8 cellular contexts compared by ENCODE assay signal in genomic region chr1:53015508-53015860, GRCh38. TPM values are rescaled to one million over a fixed set of nuclear protein-coding genes. Genes with fewer than 3 reads are reported as not detected.
A peak's percentile ranks its signal among the peaks of the same experiment; 100 is the strongest.
DNase-seq lines count a peak whose midpoint lies in the region; ATAC-seq and TF ChIP-seq lines count a peak whose summit lies in the region.

No MANE protein-coding gene starts in this region.

- TF ChIP-seq CTCF in AG04450 (IDR thresholded peaks at IDR 0.05; ENCODE audit: low read depth, low read length) (no peak), chondrocyte (IDR thresholded peaks at IDR 0.05) (no peak)

- peaks cover 27% of the 10 kb centered on the region for H3K4me1 Mint-ChIP-seq in chondrocyte (ENCODE audit: low read depth)

- peak overlapping the region; percentile 46 for H3K27ac Mint-ChIP-seq in chondrocyte (ENCODE audit: unreplicated experiment)

- H3K9me3 Mint-ChIP-seq in chondrocyte (ENCODE audit: low read depth) = no peaks in the 10 kb centered on the region

- H3K4me1 ChIP-seq in muscle layer of duodenum (ENCODE audit: control insufficient read depth in 1 of 2, insufficient read depth in 2 of 2, low read length in 2 of 2) = peaks cover 0 to 12% of the 10 kb centered on the region in 2 donors

- intact Hi-C loops in sciatic nerve (cut with DNase I) = no loop called here

- H3K27ac ChIP-seq in AG04450 (ENCODE audit: low read depth, low read length) (no peak overlapping the region), muscle layer of duodenum (ENCODE audit: low read length) (peak overlapping the region; percentile 72)

- no peaks in the 10 kb centered on the region for H3K27me3 Mint-ChIP-seq in chondrocyte (ENCODE audit: low read depth)

- peak overlapping the region; percentile 69 for H3K4me3 ChIP-seq in AG04450 (ENCODE audit: low read depth, low read length)
- peak overlapping the region; percentile 79 for H3K4me3 ChIP-seq in Jurkat, Clone E6-1 (ENCODE audit: low read length)
- H3K4me3 ChIP-seq in muscle layer of duodenum (ENCODE audit: low read depth in 1 of 2, low read length in 2 of 2) = peak overlapping the region; percentile 84 to 85

- ATAC-seq in GM18858 (IDR thresholded peaks at IDR 0.05; ENCODE audit: unreplicated experiment) (no peak), sciatic nerve (no peak), GM19455 (IDR thresholded peaks at IDR 0.05; ENCODE audit: unreplicated experiment) (no peak)

- H3K27me3 ChIP-seq in AG04450 (ENCODE audit: control insufficient read depth, insufficient read depth, low read length) = no peaks in the 10 kb centered on the region
- H3K27me3 ChIP-seq in muscle layer of duodenum (ENCODE audit: low read depth, low read length) = no peaks in the 10 kb centered on the region

- H3K9me3 ChIP-seq in AG04450 (ENCODE audit: control insufficient read depth, insufficient read depth, low read length) = no peaks in the 10 kb centered on the region
- no peaks in the 10 kb centered on the region for H3K9me3 ChIP-seq in muscle layer of duodenum (ENCODE audit: control insufficient read depth in 1 of 2, low read length in 2 of 2)

- DNase-seq in AG04450 (ENCODE audit: low read depth, low spot score) (no peak), chondrocyte (ENCODE audit: low spot score) (no peak), sciatic nerve (ENCODE audit: low spot score) (no peak)
- DNase-seq in Jurkat, Clone E6-1 (ENCODE audit: low read depth, low spot score) = no peak
- no peak for DNase-seq in stimulated activated naive CD4-positive, alpha-beta T cell (lab: John Stamatoyannopoulos, UW)

- H3K36me3 ChIP-seq in muscle layer of duodenum (ENCODE audit: control insufficient read depth in 1 of 2, insufficient read depth in 2 of 2, low read length in 2 of 2) = no peaks in the 10 kb centered on the region

- no peaks in the 10 kb centered on the region for H3K36me3 Mint-ChIP-seq in chondrocyte (ENCODE audit: low read depth)

- CTCF ChIA-PET in AG04450 (lab: Charles Lee) = interaction anchor here (1.5 kb wide), 1 partner anchor 42 kb away, joined by 4 read pairs; no protein-coding TSS in a partner anchor

- H3K4me3 Mint-ChIP-seq in chondrocyte (ENCODE audit: unreplicated experiment) = peak overlapping the region; percentile 87

- POLR2A ChIA-PET in AG04450 (lab: Yijun Ruan, JAX) = no interaction called here

RNA-seq across cellular contexts. Expression of gene PODN, which starts 46.5 kb away (rescaled TPM):
- polyA plus RNA-seq in AG04450 (2011; rRNA removed) = 11.8 and 17.6 TPM in 2 replicates
- polyA minus RNA-seq in AG04450 (2011; rRNA and poly(A)+ RNA removed) = 6.9 TPM in 2 replicates
- polyA plus RNA-seq in Jurkat, Clone E6-1 (2012; ENCODE audit: insufficient read depth, insufficient read length) = not detected
- total RNA-seq in chondrocyte (4.1 to 9.3 TPM (median 9.2 TPM) in 3 replicates), sciatic nerve (222 TPM)

Comparison
In these comparisons a context has a peak if more than half of its experiments do, and no peak if none do; other contexts are left out.
1. RNA of gene PODN, which starts 46.5 kb away (total RNA-seq): 222 TPM in sciatic nerve (single experiment); 4.1 to 9.3 TPM in chondrocyte; every median in the first group is over 10 times any median in the second.
2. Peak in every context shown above with its lines, with median percentiles within 50 percentile points of each other: H3K4me3 ChIP-seq.